Comparison of ENCODE assay signal across 2 cellular contexts in the genomic region with DNA sequence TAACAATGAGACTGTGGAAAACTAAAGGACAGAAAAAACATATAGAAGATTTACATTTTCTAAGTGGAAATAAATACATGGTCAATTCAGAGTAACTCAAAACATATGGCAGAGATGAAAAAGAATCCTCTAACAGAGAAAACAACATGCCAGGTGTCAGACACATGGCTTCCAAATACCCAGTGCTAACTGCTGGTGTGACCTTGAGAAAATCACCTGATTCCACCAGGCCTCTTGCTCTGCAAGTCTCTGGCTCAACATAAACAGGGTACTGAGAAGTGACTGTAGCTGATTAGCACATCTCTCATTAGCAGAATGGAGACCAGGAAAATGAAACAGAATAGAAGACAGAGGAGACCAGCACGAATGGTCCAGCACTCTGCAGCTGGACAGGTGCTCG.
TF ChIP-seq lines count a peak whose summit lies in the region.

No MANE protein-coding gene starts in this region.

TF ChIP-seq in HepG2, 621 proteins besides CTCF, POLR2A, EP300 and RAD21 (continued from another document):
- TF ChIP-seq ZFP1 (CRISPR knock-in tag; IDR thresholded peaks at IDR 0.05) (no peak), ZNF644 (CRISPR knock-in tag; IDR thresholded peaks at IDR 0.05; ENCODE audit: low read depth) (peak; percentile 56; the same call in 1 of the 2 replicates), STAT6 (CRISPR knock-in tag; IDR thresholded peaks at IDR 0.05; ENCODE audit: borderline replicate concordance) (no peak), KMT2B (CRISPR knock-in tag; IDR thresholded peaks at IDR 0.05) (no peak), HCFC1 (IDR thresholded peaks at IDR 0.05; ENCODE audit: low read depth, low read length) (no peak), ZMYM4 (CRISPR knock-in tag; IDR thresholded peaks at IDR 0.05) (peak; percentile 18; the same call in 1 of the 2 replicates), TFAP4 (IDR thresholded peaks at IDR 0.05; ENCODE audit: borderline replicate concordance, low read depth) (peak; percentile 68; the same call in 1 of the 2 replicates), ARID5B (CRISPR knock-in tag; IDR thresholded peaks at IDR 0.05) (0 out of 2 replicates have a peak, but pooled peaks have one; percentile 33), CBFB (CRISPR knock-in tag; IDR thresholded peaks at IDR 0.05) (no peak), HMG20A (CRISPR knock-in tag; IDR thresholded peaks at IDR 0.05; ENCODE audit: borderline replicate concordance) (peak; percentile 51; the same call in 1 of the 2 replicates), XBP1 (CRISPR knock-in tag; IDR thresholded peaks at IDR 0.05) (no peak), EED (CRISPR knock-in tag; IDR thresholded peaks at IDR 0.05) (no peak), ATAD3A (CRISPR knock-in tag; IDR thresholded peaks at IDR 0.05) (no peak)
- TF ChIP-seq, protein P1, sequence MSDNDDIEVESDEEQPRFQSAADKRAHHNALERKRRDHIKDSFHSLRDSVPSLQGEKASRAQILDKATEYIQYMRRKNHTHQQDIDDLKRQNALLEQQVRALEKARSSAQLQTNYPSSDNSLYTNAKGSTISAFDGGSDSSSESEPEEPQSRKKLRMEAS (IDR thresholded peaks at IDR 0.05) = peak; percentile 34; the same call in 1 of the 2 replicates
- TF ChIP-seq, protein P2, sequence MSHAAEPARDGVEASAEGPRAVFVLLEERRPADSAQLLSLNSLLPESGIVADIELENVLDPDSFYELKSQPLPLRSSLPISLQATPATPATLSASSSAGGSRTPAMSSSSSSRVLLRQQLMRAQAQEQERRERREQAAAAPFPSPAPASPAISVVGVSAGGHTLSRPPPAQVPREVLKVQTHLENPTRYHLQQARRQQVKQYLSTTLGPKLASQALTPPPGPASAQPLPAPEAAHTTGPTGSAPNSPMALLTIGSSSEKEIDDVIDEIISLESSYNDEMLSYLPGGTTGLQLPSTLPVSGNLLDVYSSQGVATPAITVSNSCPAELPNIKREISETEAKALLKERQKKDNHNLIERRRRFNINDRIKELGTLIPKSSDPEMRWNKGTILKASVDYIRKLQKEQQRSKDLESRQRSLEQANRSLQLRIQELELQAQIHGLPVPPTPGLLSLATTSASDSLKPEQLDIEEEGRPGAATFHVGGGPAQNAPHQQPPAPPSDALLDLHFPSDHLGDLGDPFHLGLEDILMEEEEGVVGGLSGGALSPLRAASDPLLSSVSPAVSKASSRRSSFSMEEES (CRISPR knock-in tag; IDR thresholded peaks at IDR 0.05) = 0 out of 2 replicates have a peak, but pooled peaks have one; percentile 21

TF ChIP-seq in GM23338, 12 proteins besides CTCF, POLR2A, EP300 and RAD21 (continued from another document):
- TF ChIP-seq ETS1 (IDR thresholded peaks at IDR 0.05) (no peak), POLR2AphosphoS5 (IDR thresholded peaks at IDR 0.05; ENCODE audit: low read depth) (no peak), REST (IDR thresholded peaks at IDR 0.05; ENCODE audit: unreplicated experiment) (no peak), STAT1 (IDR thresholded peaks at IDR 0.05; ENCODE audit: unreplicated experiment) (no peak), EZH2 (IDR thresholded peaks at IDR 0.05; ENCODE audit: low read depth, unreplicated experiment) (no peak), ZNF114 (CRISPR knock-in tag; IDR thresholded peaks at IDR 0.05) (no peak), ZNF331 (CRISPR knock-in tag; IDR thresholded peaks at IDR 0.05; ENCODE audit: low read depth) (no peak), NANOG (IDR thresholded peaks at IDR 0.05; ENCODE audit: borderline replicate concordance) (no peak), CREB1 (CRISPR knock-in tag; IDR thresholded peaks at IDR 0.05; ENCODE audit: low read depth) (no peak), EZH2phosphoT487 (IDR thresholded peaks at IDR 0.05; ENCODE audit: unreplicated experiment) (no peak)
- TF ChIP-seq, protein P3, sequence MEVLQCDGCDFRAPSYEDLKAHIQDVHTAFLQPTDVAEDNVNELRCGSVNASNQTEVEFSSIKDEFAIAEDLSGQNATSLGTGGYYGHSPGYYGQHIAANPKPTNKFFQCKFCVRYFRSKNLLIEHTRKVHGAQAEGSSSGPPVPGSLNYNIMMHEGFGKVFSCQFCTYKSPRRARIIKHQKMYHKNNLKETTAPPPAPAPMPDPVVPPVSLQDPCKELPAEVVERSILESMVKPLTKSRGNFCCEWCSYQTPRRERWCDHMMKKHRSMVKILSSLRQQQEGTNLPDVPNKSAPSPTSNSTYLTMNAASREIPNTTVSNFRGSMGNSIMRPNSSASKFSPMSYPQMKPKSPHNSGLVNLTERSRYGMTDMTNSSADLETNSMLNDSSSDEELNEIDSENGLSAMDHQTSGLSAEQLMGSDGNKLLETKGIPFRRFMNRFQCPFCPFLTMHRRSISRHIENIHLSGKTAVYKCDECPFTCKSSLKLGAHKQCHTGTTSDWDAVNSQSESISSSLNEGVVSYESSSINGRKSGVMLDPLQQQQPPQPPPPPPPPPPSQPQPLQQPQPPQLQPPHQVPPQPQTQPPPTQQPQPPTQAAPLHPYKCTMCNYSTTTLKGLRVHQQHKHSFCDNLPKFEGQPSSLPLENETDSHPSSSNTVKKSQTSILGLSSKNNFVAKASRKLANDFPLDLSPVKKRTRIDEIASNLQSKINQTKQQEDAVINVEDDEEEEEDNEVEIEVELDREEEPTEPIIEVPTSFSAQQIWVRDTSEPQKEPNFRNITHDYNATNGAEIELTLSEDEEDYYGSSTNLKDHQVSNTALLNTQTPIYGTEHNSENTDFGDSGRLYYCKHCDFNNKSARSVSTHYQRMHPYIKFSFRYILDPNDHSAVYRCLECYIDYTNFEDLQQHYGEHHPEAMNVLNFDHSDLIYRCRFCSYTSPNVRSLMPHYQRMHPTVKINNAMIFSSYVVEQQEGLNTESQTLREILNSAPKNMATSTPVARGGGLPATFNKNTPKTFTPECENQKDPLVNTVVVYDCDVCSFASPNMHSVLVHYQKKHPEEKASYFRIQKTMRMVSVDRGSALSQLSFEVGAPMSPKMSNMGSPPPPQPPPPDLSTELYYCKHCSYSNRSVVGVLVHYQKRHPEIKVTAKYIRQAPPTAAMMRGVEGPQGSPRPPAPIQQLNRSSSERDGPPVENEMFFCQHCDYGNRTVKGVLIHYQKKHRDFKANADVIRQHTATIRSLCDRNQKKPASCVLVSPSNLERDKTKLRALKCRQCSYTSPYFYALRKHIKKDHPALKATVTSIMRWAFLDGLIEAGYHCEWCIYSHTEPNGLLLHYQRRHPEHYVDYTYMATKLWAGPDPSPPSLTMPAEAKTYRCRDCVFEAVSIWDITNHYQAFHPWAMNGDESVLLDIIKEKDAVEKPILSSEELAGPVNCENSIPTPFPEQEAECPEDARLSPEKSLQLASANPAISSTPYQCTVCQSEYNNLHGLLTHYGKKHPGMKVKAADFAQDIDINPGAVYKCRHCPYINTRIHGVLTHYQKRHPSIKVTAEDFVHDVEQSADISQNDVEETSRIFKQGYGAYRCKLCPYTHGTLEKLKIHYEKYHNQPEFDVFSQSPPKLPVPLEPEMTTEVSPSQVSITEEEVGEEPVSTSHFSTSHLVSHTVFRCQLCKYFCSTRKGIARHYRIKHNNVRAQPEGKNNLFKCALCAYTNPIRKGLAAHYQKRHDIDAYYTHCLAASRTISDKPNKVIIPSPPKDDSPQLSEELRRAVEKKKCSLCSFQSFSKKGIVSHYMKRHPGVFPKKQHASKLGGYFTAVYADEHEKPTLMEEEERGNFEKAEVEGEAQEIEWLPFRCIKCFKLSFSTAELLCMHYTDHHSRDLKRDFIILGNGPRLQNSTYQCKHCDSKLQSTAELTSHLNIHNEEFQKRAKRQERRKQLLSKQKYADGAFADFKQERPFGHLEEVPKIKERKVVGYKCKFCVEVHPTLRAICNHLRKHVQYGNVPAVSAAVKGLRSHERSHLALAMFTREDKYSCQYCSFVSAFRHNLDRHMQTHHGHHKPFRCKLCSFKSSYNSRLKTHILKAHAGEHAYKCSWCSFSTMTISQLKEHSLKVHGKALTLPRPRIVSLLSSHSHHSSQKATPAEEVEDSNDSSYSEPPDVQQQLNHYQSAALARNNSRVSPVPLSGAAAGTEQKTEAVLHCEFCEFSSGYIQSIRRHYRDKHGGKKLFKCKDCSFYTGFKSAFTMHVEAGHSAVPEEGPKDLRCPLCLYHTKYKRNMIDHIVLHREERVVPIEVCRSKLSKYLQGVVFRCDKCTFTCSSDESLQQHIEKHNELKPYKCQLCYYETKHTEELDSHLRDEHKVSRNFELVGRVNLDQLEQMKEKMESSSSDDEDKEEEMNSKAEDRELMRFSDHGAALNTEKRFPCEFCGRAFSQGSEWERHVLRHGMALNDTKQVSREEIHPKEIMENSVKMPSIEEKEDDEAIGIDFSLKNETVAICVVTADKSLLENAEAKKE (CRISPR knock-in tag; IDR thresholded peaks at IDR 0.05) = no peak
